Comparison of ENCODE assay signal across 1 cellular context in genomic region chr15:29815000-29815704, GRCh38.
TF ChIP-seq lines count a peak whose summit lies in the region.

No MANE protein-coding gene starts in this region.

TF ChIP-seq in K562, 482 proteins besides CTCF, POLR2A, EP300 and RAD21 (continued from another document and continues in another):
- no peak for TF ChIP-seq E2F1 (CRISPR knock-in tag; IDR thresholded peaks at IDR 0.05)
- no peak for TF ChIP-seq RBM22 (IDR thresholded peaks at IDR 0.05; ENCODE audit: low read depth, low read length, poor library complexity, severe bottlenecking)
- TF ChIP-seq ZC3H11A (IDR thresholded peaks at IDR 0.05; ENCODE audit: low read depth, low read length), result no peak
- TF ChIP-seq, protein P1, sequence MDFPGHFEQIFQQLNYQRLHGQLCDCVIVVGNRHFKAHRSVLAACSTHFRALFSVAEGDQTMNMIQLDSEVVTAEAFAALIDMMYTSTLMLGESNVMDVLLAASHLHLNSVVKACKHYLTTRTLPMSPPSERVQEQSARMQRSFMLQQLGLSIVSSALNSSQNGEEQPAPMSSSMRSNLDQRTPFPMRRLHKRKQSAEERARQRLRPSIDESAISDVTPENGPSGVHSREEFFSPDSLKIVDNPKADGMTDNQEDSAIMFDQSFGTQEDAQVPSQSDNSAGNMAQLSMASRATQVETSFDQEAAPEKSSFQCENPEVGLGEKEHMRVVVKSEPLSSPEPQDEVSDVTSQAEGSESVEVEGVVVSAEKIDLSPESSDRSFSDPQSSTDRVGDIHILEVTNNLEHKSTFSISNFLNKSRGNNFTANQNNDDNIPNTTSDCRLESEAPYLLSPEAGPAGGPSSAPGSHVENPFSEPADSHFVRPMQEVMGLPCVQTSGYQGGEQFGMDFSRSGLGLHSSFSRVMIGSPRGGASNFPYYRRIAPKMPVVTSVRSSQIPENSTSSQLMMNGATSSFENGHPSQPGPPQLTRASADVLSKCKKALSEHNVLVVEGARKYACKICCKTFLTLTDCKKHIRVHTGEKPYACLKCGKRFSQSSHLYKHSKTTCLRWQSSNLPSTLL (IDR thresholded peaks at IDR 0.05), result no peak
- no peak for TF ChIP-seq E2F3 (CRISPR knock-in tag; IDR thresholded peaks at IDR 0.05)
- no peak for TF ChIP-seq PHB2 (IDR thresholded peaks at IDR 0.05; ENCODE audit: low read depth)
- no peak for TF ChIP-seq SMARCE1 (IDR thresholded peaks at IDR 0.05)
- TF ChIP-seq NCOA4 (IDR thresholded peaks at IDR 0.05; ENCODE audit: partially characterized antibody), result no peak
- no peak for TF ChIP-seq CUX1 (CRISPR knock-in tag; IDR thresholded peaks at IDR 0.05)
- no peak for TF ChIP-seq ZNF224 (CRISPR knock-in tag; IDR thresholded peaks at IDR 0.05)
- no peak for TF ChIP-seq TRIM24 (IDR thresholded peaks at IDR 0.05)
- TF ChIP-seq TBP (optimal IDR thresholded peaks at IDR 0.05; ENCODE audit: low read depth, low read length), result no peak
- TF ChIP-seq ZNF778 (CRISPR knock-in tag; IDR thresholded peaks at IDR 0.05), result no peak
- no peak for TF ChIP-seq ZNF586 (CRISPR knock-in tag; conservative IDR thresholded peaks at IDR 0.05)
- no peak for TF ChIP-seq SAFB2 (IDR thresholded peaks at IDR 0.05; ENCODE audit: borderline replicate concordance, low read depth, low read length, severe bottlenecking)
- TF ChIP-seq TCF7 (IDR thresholded peaks at IDR 0.05; ENCODE audit: borderline replicate concordance), result no peak
- peak; percentile 42; the same call in 1 of the 2 replicates for TF ChIP-seq NKRF (IDR thresholded peaks at IDR 0.05; ENCODE audit: borderline replicate concordance)
- TF ChIP-seq NCOA6 (IDR thresholded peaks at IDR 0.05), result no peak
- TF ChIP-seq HNRNPUL1 (IDR thresholded peaks at IDR 0.05; ENCODE audit: low read length), result no peak
- TF ChIP-seq TSHZ1 (CRISPR knock-in tag; IDR thresholded peaks at IDR 0.05), result no peak
- no peak for TF ChIP-seq ZNF324 (CRISPR knock-in tag; IDR thresholded peaks at IDR 0.05)
- TF ChIP-seq RNF219 (CRISPR knock-in tag; IDR thresholded peaks at IDR 0.05), result no peak
- no peak for TF ChIP-seq FOXO4 (CRISPR knock-in tag; IDR thresholded peaks at IDR 0.05)
- TF ChIP-seq PURB (CRISPR knock-in tag; IDR thresholded peaks at IDR 0.05; ENCODE audit: low read depth), result no peak
- no peak for TF ChIP-seq ZNF121 (CRISPR knock-in tag; conservative IDR thresholded peaks at IDR 0.05)
- peak; percentile 65; the same call in 1 of the 2 replicates for TF ChIP-seq BACH1 (tag; IDR thresholded peaks at IDR 0.05)
- no peak for TF ChIP-seq DIDO1 (tag; IDR thresholded peaks at IDR 0.05; ENCODE audit: low read depth)
- TF ChIP-seq CEBPB (tag; IDR thresholded peaks at IDR 0.05), result no peak
- no peak for TF ChIP-seq TCF3 (CRISPR knock-in tag; IDR thresholded peaks at IDR 0.05)
- no peak for TF ChIP-seq CREBBP (IDR thresholded peaks at IDR 0.05; ENCODE audit: low read depth, low read length)
- TF ChIP-seq KDM1A (IDR thresholded peaks at IDR 0.05), result no peak
- no peak for TF ChIP-seq CHD1 (IDR thresholded peaks at IDR 0.05; ENCODE audit: low read length)
- TF ChIP-seq, protein P2, sequence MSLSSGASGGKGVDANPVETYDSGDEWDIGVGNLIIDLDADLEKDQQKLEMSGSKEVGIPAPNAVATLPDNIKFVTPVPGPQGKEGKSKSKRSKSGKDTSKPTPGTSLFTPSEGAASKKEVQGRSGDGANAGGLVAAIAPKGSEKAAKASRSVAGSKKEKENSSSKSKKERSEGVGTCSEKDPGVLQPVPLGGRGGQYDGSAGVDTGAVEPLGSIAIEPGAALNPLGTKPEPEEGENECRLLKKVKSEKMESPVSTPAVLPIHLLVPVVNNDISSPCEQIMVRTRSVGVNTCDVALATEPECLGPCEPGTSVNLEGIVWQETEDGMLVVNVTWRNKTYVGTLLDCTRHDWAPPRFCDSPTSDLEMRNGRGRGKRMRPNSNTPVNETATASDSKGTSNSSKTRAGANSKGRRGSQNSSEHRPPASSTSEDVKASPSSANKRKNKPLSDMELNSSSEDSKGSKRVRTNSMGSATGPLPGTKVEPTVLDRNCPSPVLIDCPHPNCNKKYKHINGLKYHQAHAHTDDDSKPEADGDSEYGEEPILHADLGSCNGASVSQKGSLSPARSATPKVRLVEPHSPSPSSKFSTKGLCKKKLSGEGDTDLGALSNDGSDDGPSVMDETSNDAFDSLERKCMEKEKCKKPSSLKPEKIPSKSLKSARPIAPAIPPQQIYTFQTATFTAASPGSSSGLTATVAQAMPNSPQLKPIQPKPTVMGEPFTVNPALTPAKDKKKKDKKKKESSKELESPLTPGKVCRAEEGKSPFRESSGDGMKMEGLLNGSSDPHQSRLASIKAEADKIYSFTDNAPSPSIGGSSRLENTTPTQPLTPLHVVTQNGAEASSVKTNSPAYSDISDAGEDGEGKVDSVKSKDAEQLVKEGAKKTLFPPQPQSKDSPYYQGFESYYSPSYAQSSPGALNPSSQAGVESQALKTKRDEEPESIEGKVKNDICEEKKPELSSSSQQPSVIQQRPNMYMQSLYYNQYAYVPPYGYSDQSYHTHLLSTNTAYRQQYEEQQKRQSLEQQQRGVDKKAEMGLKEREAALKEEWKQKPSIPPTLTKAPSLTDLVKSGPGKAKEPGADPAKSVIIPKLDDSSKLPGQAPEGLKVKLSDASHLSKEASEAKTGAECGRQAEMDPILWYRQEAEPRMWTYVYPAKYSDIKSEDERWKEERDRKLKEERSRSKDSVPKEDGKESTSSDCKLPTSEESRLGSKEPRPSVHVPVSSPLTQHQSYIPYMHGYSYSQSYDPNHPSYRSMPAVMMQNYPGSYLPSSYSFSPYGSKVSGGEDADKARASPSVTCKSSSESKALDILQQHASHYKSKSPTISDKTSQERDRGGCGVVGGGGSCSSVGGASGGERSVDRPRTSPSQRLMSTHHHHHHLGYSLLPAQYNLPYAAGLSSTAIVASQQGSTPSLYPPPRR (CRISPR knock-in tag; IDR thresholded peaks at IDR 0.05; ENCODE audit: borderline replicate concordance), result no peak
- TF ChIP-seq PHF20 (IDR thresholded peaks at IDR 0.05; ENCODE audit: partially characterized antibody), result no peak
- no peak for TF ChIP-seq ZNF764 (CRISPR knock-in tag; IDR thresholded peaks at IDR 0.05; ENCODE audit: low read depth)
- no peak for TF ChIP-seq OTX1 (CRISPR knock-in tag; IDR thresholded peaks at IDR 0.05)
- no peak for TF ChIP-seq STAT5A (IDR thresholded peaks at IDR 0.05; ENCODE audit: borderline replicate concordance, low read length)
- TF ChIP-seq SRSF9 (IDR thresholded peaks at IDR 0.05; ENCODE audit: borderline replicate concordance, low read depth, low read length), result no peak
- TF ChIP-seq CBFA2T2 (conservative IDR thresholded peaks at IDR 0.05), result 0 out of 2 replicates have a peak, but pooled peaks have one; percentile 3
- no peak for TF ChIP-seq ERF (CRISPR knock-in tag; IDR thresholded peaks at IDR 0.05)
- TF ChIP-seq ZNF140 (CRISPR knock-in tag; IDR thresholded peaks at IDR 0.05), result no peak
- TF ChIP-seq SRSF1 (IDR thresholded peaks at IDR 0.05; ENCODE audit: low read depth, low read length), result no peak
